In the genomic region with DNA sequence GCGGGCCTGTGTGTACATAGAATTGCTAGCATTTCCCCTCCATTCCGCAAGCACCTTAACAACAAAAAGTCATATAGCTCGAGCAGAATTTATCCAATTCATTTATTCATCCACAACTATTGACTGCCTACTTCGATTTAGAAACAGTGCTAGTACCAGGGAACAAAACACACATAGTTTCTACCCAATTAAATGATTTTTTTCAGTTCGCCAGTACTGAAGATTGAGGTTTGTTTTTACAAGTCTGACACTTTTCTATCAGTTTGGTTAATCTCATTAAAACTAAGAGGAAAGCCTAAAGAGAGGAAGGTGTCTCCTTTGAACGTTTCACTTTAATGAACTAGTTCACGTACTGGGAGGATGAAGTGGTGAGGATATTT, we compare ENCODE assay signal across 1 cellular context.
TF ChIP-seq lines count a peak whose summit lies in the region.

No MANE protein-coding gene starts in this region.

TF ChIP-seq in HepG2, 621 proteins besides CTCF, POLR2A, EP300 and RAD21:
- 0 out of 2 replicates have a peak, but pooled peaks have one; percentile 15 for TF ChIP-seq ZFP82 (CRISPR knock-in tag; IDR thresholded peaks at IDR 0.05; ENCODE audit: borderline replicate concordance)
- no peak for TF ChIP-seq ZNF274 (CRISPR knock-in tag; IDR thresholded peaks at IDR 0.05)
- 0 out of 2 replicates have a peak, but pooled peaks have one; percentile 9 for TF ChIP-seq DMTF1 (CRISPR knock-in tag; IDR thresholded peaks at IDR 0.05)
- TF ChIP-seq, protein P1, sequence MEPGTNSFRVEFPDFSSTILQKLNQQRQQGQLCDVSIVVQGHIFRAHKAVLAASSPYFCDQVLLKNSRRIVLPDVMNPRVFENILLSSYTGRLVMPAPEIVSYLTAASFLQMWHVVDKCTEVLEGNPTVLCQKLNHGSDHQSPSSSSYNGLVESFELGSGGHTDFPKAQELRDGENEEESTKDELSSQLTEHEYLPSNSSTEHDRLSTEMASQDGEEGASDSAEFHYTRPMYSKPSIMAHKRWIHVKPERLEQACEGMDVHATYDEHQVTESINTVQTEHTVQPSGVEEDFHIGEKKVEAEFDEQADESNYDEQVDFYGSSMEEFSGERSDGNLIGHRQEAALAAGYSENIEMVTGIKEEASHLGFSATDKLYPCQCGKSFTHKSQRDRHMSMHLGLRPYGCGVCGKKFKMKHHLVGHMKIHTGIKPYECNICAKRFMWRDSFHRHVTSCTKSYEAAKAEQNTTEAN (CRISPR knock-in tag; conservative IDR thresholded peaks at IDR 0.05): no peak
- TF ChIP-seq ZNF558 (CRISPR knock-in tag; IDR thresholded peaks at IDR 0.05; ENCODE audit: borderline replicate concordance): 0 out of 2 replicates have a peak, but pooled peaks have one; percentile 5
- TF ChIP-seq MTF2 (CRISPR knock-in tag; IDR thresholded peaks at IDR 0.05; ENCODE audit: borderline replicate concordance): 0 out of 2 replicates have a peak, but pooled peaks have one; percentile 37
- TF ChIP-seq, protein P2, sequence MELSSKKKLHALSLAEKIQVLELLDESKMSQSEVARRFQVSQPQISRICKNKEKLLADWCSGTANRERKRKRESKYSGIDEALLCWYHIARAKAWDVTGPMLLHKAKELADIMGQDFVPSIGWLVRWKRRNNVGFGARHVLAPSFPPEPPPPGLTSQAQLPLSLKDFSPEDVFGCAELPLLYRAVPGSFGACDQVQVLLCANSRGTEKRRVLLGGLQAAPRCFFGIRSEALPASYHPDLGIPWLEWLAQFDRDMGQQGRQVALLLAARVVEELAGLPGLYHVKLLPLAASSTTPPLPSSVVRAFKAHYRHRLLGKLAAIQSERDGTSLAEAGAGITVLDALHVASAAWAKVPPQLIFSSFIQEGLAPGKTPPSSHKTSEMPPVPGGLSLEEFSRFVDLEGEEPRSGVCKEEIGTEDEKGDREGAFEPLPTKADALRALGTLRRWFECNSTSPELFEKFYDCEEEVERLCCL (CRISPR knock-in tag; IDR thresholded peaks at IDR 0.05; ENCODE audit: borderline replicate concordance): no peak
- peak; percentile 4; the same call in 1 of the 2 replicates for TF ChIP-seq RFXAP (CRISPR knock-in tag; IDR thresholded peaks at IDR 0.05; ENCODE audit: borderline replicate concordance)
- TF ChIP-seq MAF1 (CRISPR knock-in tag; IDR thresholded peaks at IDR 0.05; ENCODE audit: borderline replicate concordance): 0 out of 2 replicates have a peak, but pooled peaks have one; percentile 15
- TF ChIP-seq DMAP1 (CRISPR knock-in tag; IDR thresholded peaks at IDR 0.05): no peak
- 0 out of 2 replicates have a peak, but pooled peaks have one; percentile 1 for TF ChIP-seq HOXA9 (CRISPR knock-in tag; IDR thresholded peaks at IDR 0.05; ENCODE audit: borderline replicate concordance)
- TF ChIP-seq, protein P3, sequence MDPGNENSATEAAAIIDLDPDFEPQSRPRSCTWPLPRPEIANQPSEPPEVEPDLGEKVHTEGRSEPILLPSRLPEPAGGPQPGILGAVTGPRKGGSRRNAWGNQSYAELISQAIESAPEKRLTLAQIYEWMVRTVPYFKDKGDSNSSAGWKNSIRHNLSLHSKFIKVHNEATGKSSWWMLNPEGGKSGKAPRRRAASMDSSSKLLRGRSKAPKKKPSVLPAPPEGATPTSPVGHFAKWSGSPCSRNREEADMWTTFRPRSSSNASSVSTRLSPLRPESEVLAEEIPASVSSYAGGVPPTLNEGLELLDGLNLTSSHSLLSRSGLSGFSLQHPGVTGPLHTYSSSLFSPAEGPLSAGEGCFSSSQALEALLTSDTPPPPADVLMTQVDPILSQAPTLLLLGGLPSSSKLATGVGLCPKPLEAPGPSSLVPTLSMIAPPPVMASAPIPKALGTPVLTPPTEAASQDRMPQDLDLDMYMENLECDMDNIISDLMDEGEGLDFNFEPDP (CRISPR knock-in tag; conservative IDR thresholded peaks at IDR 0.05): 0 out of 2 replicates have a peak, but pooled peaks have one; percentile 84
- 0 out of 2 replicates have a peak, but pooled peaks have one; percentile 3 for TF ChIP-seq MED1 (CRISPR knock-in tag; IDR thresholded peaks at IDR 0.05)
